1 cellular context compared by ENCODE assay signal in the genomic region with DNA sequence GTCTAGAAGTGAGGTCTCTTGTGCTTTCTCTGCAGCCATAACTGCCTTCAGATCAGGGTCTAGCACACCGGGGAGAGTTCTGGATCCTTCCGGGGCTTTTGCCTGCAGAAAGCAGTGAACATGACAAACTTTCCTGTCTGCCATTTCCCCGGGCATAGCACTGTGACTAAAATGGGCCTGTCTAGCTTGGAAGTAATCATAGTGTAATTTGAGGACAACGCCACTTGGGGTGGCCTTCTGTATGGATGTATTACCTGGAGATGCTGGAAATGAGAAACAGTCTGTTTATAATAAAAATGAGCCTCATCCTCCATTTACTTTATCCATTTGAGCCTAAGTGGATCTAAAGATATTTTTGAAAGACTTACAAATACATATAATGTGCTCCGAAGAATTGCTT.
TF ChIP-seq lines count a peak whose summit lies in the region.

No MANE protein-coding gene starts in this region.

TF ChIP-seq in GM23338, 12 proteins besides CTCF, POLR2A, EP300 and RAD21 (continued from another document):
- TF ChIP-seq, protein P1, sequence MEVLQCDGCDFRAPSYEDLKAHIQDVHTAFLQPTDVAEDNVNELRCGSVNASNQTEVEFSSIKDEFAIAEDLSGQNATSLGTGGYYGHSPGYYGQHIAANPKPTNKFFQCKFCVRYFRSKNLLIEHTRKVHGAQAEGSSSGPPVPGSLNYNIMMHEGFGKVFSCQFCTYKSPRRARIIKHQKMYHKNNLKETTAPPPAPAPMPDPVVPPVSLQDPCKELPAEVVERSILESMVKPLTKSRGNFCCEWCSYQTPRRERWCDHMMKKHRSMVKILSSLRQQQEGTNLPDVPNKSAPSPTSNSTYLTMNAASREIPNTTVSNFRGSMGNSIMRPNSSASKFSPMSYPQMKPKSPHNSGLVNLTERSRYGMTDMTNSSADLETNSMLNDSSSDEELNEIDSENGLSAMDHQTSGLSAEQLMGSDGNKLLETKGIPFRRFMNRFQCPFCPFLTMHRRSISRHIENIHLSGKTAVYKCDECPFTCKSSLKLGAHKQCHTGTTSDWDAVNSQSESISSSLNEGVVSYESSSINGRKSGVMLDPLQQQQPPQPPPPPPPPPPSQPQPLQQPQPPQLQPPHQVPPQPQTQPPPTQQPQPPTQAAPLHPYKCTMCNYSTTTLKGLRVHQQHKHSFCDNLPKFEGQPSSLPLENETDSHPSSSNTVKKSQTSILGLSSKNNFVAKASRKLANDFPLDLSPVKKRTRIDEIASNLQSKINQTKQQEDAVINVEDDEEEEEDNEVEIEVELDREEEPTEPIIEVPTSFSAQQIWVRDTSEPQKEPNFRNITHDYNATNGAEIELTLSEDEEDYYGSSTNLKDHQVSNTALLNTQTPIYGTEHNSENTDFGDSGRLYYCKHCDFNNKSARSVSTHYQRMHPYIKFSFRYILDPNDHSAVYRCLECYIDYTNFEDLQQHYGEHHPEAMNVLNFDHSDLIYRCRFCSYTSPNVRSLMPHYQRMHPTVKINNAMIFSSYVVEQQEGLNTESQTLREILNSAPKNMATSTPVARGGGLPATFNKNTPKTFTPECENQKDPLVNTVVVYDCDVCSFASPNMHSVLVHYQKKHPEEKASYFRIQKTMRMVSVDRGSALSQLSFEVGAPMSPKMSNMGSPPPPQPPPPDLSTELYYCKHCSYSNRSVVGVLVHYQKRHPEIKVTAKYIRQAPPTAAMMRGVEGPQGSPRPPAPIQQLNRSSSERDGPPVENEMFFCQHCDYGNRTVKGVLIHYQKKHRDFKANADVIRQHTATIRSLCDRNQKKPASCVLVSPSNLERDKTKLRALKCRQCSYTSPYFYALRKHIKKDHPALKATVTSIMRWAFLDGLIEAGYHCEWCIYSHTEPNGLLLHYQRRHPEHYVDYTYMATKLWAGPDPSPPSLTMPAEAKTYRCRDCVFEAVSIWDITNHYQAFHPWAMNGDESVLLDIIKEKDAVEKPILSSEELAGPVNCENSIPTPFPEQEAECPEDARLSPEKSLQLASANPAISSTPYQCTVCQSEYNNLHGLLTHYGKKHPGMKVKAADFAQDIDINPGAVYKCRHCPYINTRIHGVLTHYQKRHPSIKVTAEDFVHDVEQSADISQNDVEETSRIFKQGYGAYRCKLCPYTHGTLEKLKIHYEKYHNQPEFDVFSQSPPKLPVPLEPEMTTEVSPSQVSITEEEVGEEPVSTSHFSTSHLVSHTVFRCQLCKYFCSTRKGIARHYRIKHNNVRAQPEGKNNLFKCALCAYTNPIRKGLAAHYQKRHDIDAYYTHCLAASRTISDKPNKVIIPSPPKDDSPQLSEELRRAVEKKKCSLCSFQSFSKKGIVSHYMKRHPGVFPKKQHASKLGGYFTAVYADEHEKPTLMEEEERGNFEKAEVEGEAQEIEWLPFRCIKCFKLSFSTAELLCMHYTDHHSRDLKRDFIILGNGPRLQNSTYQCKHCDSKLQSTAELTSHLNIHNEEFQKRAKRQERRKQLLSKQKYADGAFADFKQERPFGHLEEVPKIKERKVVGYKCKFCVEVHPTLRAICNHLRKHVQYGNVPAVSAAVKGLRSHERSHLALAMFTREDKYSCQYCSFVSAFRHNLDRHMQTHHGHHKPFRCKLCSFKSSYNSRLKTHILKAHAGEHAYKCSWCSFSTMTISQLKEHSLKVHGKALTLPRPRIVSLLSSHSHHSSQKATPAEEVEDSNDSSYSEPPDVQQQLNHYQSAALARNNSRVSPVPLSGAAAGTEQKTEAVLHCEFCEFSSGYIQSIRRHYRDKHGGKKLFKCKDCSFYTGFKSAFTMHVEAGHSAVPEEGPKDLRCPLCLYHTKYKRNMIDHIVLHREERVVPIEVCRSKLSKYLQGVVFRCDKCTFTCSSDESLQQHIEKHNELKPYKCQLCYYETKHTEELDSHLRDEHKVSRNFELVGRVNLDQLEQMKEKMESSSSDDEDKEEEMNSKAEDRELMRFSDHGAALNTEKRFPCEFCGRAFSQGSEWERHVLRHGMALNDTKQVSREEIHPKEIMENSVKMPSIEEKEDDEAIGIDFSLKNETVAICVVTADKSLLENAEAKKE (CRISPR knock-in tag; IDR thresholded peaks at IDR 0.05), result no peak
- TF ChIP-seq JUNB (IDR thresholded peaks at IDR 0.05; ENCODE audit: unreplicated experiment) (no peak), EZH2phosphoT487 (IDR thresholded peaks at IDR 0.05; ENCODE audit: unreplicated experiment) (no peak)
- TF ChIP-seq, protein P2, sequence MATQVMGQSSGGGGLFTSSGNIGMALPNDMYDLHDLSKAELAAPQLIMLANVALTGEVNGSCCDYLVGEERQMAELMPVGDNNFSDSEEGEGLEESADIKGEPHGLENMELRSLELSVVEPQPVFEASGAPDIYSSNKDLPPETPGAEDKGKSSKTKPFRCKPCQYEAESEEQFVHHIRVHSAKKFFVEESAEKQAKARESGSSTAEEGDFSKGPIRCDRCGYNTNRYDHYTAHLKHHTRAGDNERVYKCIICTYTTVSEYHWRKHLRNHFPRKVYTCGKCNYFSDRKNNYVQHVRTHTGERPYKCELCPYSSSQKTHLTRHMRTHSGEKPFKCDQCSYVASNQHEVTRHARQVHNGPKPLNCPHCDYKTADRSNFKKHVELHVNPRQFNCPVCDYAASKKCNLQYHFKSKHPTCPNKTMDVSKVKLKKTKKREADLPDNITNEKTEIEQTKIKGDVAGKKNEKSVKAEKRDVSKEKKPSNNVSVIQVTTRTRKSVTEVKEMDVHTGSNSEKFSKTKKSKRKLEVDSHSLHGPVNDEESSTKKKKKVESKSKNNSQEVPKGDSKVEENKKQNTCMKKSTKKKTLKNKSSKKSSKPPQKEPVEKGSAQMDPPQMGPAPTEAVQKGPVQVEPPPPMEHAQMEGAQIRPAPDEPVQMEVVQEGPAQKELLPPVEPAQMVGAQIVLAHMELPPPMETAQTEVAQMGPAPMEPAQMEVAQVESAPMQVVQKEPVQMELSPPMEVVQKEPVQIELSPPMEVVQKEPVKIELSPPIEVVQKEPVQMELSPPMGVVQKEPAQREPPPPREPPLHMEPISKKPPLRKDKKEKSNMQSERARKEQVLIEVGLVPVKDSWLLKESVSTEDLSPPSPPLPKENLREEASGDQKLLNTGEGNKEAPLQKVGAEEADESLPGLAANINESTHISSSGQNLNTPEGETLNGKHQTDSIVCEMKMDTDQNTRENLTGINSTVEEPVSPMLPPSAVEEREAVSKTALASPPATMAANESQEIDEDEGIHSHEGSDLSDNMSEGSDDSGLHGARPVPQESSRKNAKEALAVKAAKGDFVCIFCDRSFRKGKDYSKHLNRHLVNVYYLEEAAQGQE (IDR thresholded peaks at IDR 0.05; ENCODE audit: unreplicated experiment), result no peak
